In genomic region chr2:43818761-43819160, GRCh38 we compare ENCODE assay signal across 11 cellular contexts. TPM values are rescaled to one million over a fixed set of nuclear protein-coding genes. Genes with fewer than 3 reads are reported as not detected.
DNase-seq lines count a peak whose midpoint lies in the region; ATAC-seq and TF ChIP-seq lines count a peak whose summit lies in the region.
"Had no signal": no experiment of that assay in that cellular context is flagged by ENCODE, and none has a peak within 500 bp of the region (broad histone marks: within the 10 kb centered on the region; RNA-seq: fewer than 3 reads in every experiment).

No MANE protein-coding gene starts in this region.

- H3K4me1 ChIP-seq in mucosa of descending colon (ENCODE audit: low read depth), result peaks cover 11% of the 10 kb centered on the region

- CTCF ChIA-PET in Calu3 (lab: Charles Lee), result interaction anchor here (0.5 kb wide), 1 partner anchor 182 kb away, joined by 5 read pairs; no protein-coding TSS in a partner anchor

- peaks cover 6% of the 10 kb centered on the region for H3K9me3 Mint-ChIP-seq in Calu3 (ENCODE audit: low read depth, unreplicated experiment)
- H3K9me3 Mint-ChIP-seq in activated T-helper 2 cell treated with anti-CD3 and anti-CD28 coated beads, Interferon-gamma antibody, Interleukin-2, Interleukin-4, amounts not matched to agents 10 μg/mL and 5 μg/mL and 100 μg/mL, durations not matched to agents 14 hours and 24 hours and 36 hours, result peaks cover 7% of the 10 kb centered on the region
- no peaks in the 10 kb centered on the region for H3K9me3 Mint-ChIP-seq in activated CD4-positive, alpha-beta T cell treated with anti-CD3 and anti-CD28 coated beads, Interleukin-2, amount 10 ng/mL, durations not matched to agents 24 days and 14 days

- peak overlapping the region; percentile 44 for H3K4me3 Mint-ChIP-seq in Calu3 (ENCODE audit: low read depth, unreplicated experiment)
- H3K4me3 Mint-ChIP-seq in activated T-helper 2 cell treated with anti-CD3 and anti-CD28 coated beads, Interferon-gamma antibody, Interleukin-2, Interleukin-4, amounts not matched to agents 10 μg/mL and 5 μg/mL and 100 μg/mL, durations not matched to agents 14 hours and 24 hours and 36 hours (ENCODE audit: low read depth), result no peak overlapping the region
- H3K4me3 Mint-ChIP-seq in activated CD4-positive, alpha-beta T cell treated with anti-CD3 and anti-CD28 coated beads, Interleukin-2, amount 10 ng/mL, durations not matched to agents 24 days and 14 days, result no peak overlapping the region

- peaks cover 47% of the 10 kb centered on the region for H3K4me1 Mint-ChIP-seq in Calu3 (ENCODE audit: low read depth, unreplicated experiment)
- H3K4me1 Mint-ChIP-seq in activated T-helper 2 cell treated with anti-CD3 and anti-CD28 coated beads, Interferon-gamma antibody, Interleukin-2, Interleukin-4, amounts not matched to agents 10 μg/mL and 5 μg/mL and 100 μg/mL, durations not matched to agents 14 hours and 24 hours and 36 hours (ENCODE audit: low read depth), result peaks cover 10% of the 10 kb centered on the region
- H3K4me1 Mint-ChIP-seq in activated CD4-positive, alpha-beta T cell treated with anti-CD3 and anti-CD28 coated beads, Interleukin-2, amount 10 ng/mL, durations not matched to agents 24 days and 14 days, result no peaks in the 10 kb centered on the region

- H3K36me3 Mint-ChIP-seq in Calu3 (ENCODE audit: insufficient read depth, unreplicated experiment), result peaks cover 9% of the 10 kb centered on the region
- peaks cover 8% of the 10 kb centered on the region for H3K36me3 Mint-ChIP-seq in activated T-helper 2 cell treated with anti-CD3 and anti-CD28 coated beads, Interferon-gamma antibody, Interleukin-2, Interleukin-4, amounts not matched to agents 10 μg/mL and 5 μg/mL and 100 μg/mL, durations not matched to agents 14 hours and 24 hours and 36 hours (ENCODE audit: low read depth)
- no peaks in the 10 kb centered on the region for H3K36me3 Mint-ChIP-seq in activated CD4-positive, alpha-beta T cell treated with anti-CD3 and anti-CD28 coated beads, Interleukin-2, amount 10 ng/mL, durations not matched to agents 24 days and 14 days (ENCODE audit: low read depth)

- no peaks in the 10 kb centered on the region for H3K27me3 Mint-ChIP-seq in Calu3 (ENCODE audit: unreplicated experiment)
- H3K27me3 Mint-ChIP-seq in activated T-helper 2 cell treated with anti-CD3 and anti-CD28 coated beads, Interferon-gamma antibody, Interleukin-2, Interleukin-4, amounts not matched to agents 10 μg/mL and 5 μg/mL and 100 μg/mL, durations not matched to agents 14 hours and 24 hours and 36 hours (ENCODE audit: low read depth), result no peaks in the 10 kb centered on the region
- peaks cover 16% of the 10 kb centered on the region for H3K27me3 Mint-ChIP-seq in activated CD4-positive, alpha-beta T cell treated with anti-CD3 and anti-CD28 coated beads, Interleukin-2, amount 10 ng/mL, durations not matched to agents 24 days and 14 days

- H3K4me3 ChIP-seq in mucosa of descending colon, result no peak overlapping the region
- H3K4me3 ChIP-seq: skin epidermis had no signal

- no peaks in the 10 kb centered on the region for H3K36me3 ChIP-seq in mucosa of descending colon (ENCODE audit: low read depth)

- TF ChIP-seq CTCF in Calu3 (IDR thresholded peaks at IDR 0.05; ENCODE audit: unreplicated experiment) (no peak), mucosa of descending colon (IDR thresholded peaks at IDR 0.05) (no peak)

- peak; percentile 76 for DNase-seq in Calu3
- peak; percentile 70 for DNase-seq in HT1080 (ENCODE audit: low read depth)
- DNase-seq in activated T-helper 2 cell treated with anti-CD3 and anti-CD28 coated beads, Interferon-gamma antibody, Interleukin-2, Interleukin-4, amounts not matched to agents 10 μg/mL and 5 μg/mL and 100 μg/mL, durations not matched to agents 14 hours and 24 hours and 36 hours (ENCODE audit: low spot score), result no peak
- DNase-seq in mucosa of descending colon, result peak; percentile 72 to 83 (median 79)
- DNase-seq in NCI-H524 treated with DMSO at 0.1 percent for 48 hours (lab: John Stamatoyannopoulos, UW), result no peak
- no peak for DNase-seq in effector CD8-positive, alpha-beta T cell (lab: John Stamatoyannopoulos, UW)
- no peak for DNase-seq in activated CD4-positive, alpha-beta T cell treated with anti-CD3 and anti-CD28 coated beads, Interleukin-2, amount 10 ng/mL, durations not matched to agents 24 days and 14 days
- DNase-seq: NCI-H2171 had no signal

- BruUV-seq in Calu3 (replicated peaks; lab: Mats Ljungman, UMichigan), result no TSS peak

- intact Hi-C loops in Calu3 (cut with micrococcal nuclease; ENCODE audit: unreplicated experiment), result no loop called here
- intact Hi-C loops in activated T-helper 2 cell treated with anti-CD3 and anti-CD28 coated beads, Interferon-gamma antibody, Interleukin-2, Interleukin-4, amounts not matched to agents 10 μg/mL and 5 μg/mL and 100 μg/mL, durations not matched to agents 14 hours and 24 hours and 36 hours (cut with micrococcal nuclease), result loop anchor here (5.0 kb wide), 1 partner anchor 41 kb away; no protein-coding TSS in a partner anchor
- intact Hi-C loops in mucosa of descending colon (cut with DNase I, micrococcal nuclease), result no loop called here
- intact Hi-C loops in activated CD4-positive, alpha-beta T cell treated with anti-CD3 and anti-CD28 coated beads, Interleukin-2, amount 10 ng/mL, durations not matched to agents 24 days and 14 days (cut with micrococcal nuclease), result no loop called here

- ATAC-seq in mucosa of descending colon, result peak; percentile 93
- ATAC-seq in HG02610 (IDR thresholded peaks at IDR 0.05; ENCODE audit: unreplicated experiment), result no peak

- H3K9me3 ChIP-seq in mucosa of descending colon, result no peaks in the 10 kb centered on the region

- H3K27ac Mint-ChIP-seq in Calu3 (ENCODE audit: unreplicated experiment), result peak overlapping the region; percentile 8
- H3K27ac Mint-ChIP-seq in activated T-helper 2 cell treated with anti-CD3 and anti-CD28 coated beads, Interferon-gamma antibody, Interleukin-2, Interleukin-4, amounts not matched to agents 10 μg/mL and 5 μg/mL and 100 μg/mL, durations not matched to agents 14 hours and 24 hours and 36 hours, result peak overlapping the region; percentile 24
- H3K27ac Mint-ChIP-seq in activated CD4-positive, alpha-beta T cell treated with anti-CD3 and anti-CD28 coated beads, Interleukin-2, amount 10 ng/mL, durations not matched to agents 24 days and 14 days, result no peak overlapping the region

RNA-seq across cellular contexts. Expression of gene ABCG5, which starts 19.9 kb away (rescaled TPM):
- total RNA-seq in Calu3 (2022) (0.66 and 1.0 TPM in 2 replicates), mucosa of descending colon (under 1 TPM in 1 of 3 donors, not detected in 2; 0.22 TPM)
- not detected in 2 replicates for total RNA-seq in HT1080 (2014; rRNA removed; shearing (Covaris generic))
- polyA plus RNA-seq in HT1080 (2015; cell fraction: cytosol; rRNA removed), result not detected in 2 replicates
- not detected in 2 replicates for polyA plus RNA-seq in HT1080 (2015; cell fraction: nucleus; rRNA removed)
- total RNA-seq in activated T-helper 2 cell treated with anti-CD3 and anti-CD28 coated beads, Interferon-gamma antibody, Interleukin-2, Interleukin-4, amounts not matched to agents 10 μg/mL and 5 μg/mL and 100 μg/mL, durations not matched to agents 14 hours and 24 hours and 36 hours, result 0.14 TPM in 2 replicates
- total RNA-seq in activated CD4-positive, alpha-beta T cell treated with anti-CD3 and anti-CD28 coated beads, Interleukin-2, amount 10 ng/mL, durations not matched to agents 24 days and 14 days, result not detected in 2 replicates
- total RNA-seq: urinary bladder had no signal
- polyA plus RNA-seq: urinary bladder had no signal

RNA-seq across cellular contexts. Expression of gene ABCG8, which starts 20.0 kb away (rescaled TPM):
- total RNA-seq in Calu3 (2022) (1.4 and 1.6 TPM in 2 replicates), mucosa of descending colon (under 1 TPM; 0.06 to 0.87 (median 0.49) TPM)
- not detected in 2 replicates for total RNA-seq in HT1080 (2014; rRNA removed; shearing (Covaris generic))
- not detected in 2 replicates for polyA plus RNA-seq in HT1080 (2015; cell fraction: cytosol; rRNA removed)
- polyA plus RNA-seq in HT1080 (2015; cell fraction: nucleus; rRNA removed), result not detected in 2 replicates
- total RNA-seq in activated T-helper 2 cell treated with anti-CD3 and anti-CD28 coated beads, Interferon-gamma antibody, Interleukin-2, Interleukin-4, amounts not matched to agents 10 μg/mL and 5 μg/mL and 100 μg/mL, durations not matched to agents 14 hours and 24 hours and 36 hours, result 0.23 TPM in 2 replicates
- total RNA-seq in activated CD4-positive, alpha-beta T cell treated with anti-CD3 and anti-CD28 coated beads, Interleukin-2, amount 10 ng/mL, durations not matched to agents 24 days and 14 days, result not detected in 2 replicates
- total RNA-seq: urinary bladder had no signal

RNA-seq across cellular contexts. Expression of gene DYNC2LI1, which starts 44.9 kb away (rescaled TPM):
- total RNA-seq in Calu3 (2022) (20.0 and 24.0 TPM in 2 replicates), mucosa of descending colon (10 to 100 TPM; 15.3 to 19.0 (median 18.1) TPM)
- 4.8 and 7.5 TPM in 2 replicates for total RNA-seq in HT1080 (2014; rRNA removed; shearing (Covaris generic))
- polyA plus RNA-seq in HT1080 (2015; cell fraction: cytosol; rRNA removed), result 10.0 and 13.6 TPM in 2 replicates
- polyA plus RNA-seq in HT1080 (2015; cell fraction: nucleus; rRNA removed), result 25.1 and 29.7 TPM in 2 replicates
- 67.7 and 71.6 TPM in 2 replicates for total RNA-seq in activated T-helper 2 cell treated with anti-CD3 and anti-CD28 coated beads, Interferon-gamma antibody, Interleukin-2, Interleukin-4, amounts not matched to agents 10 μg/mL and 5 μg/mL and 100 μg/mL, durations not matched to agents 14 hours and 24 hours and 36 hours
- total RNA-seq in activated CD4-positive, alpha-beta T cell treated with anti-CD3 and anti-CD28 coated beads, Interleukin-2, amount 10 ng/mL, durations not matched to agents 24 days and 14 days, result 9.8 and 10.8 TPM in 2 replicates

Comparison
In these comparisons a context has a peak if more than half of its experiments do, and no peak if none do; other contexts are left out.
1. DNase-seq: peak in Calu3 (single experiment), HT1080 (single experiment) and mucosa of descending colon (3 of 3); none in activated T-helper 2 cell treated with anti-CD3 and anti-CD28 coated beads, Interferon-gamma antibody, Interleukin-2, Interleukin-4, amounts not matched to agents 10 μg/mL and 5 μg/mL and 100 μg/mL, durations not matched to agents 14 hours and 24 hours and 36 hours (single experiment), NCI-H524 treated with DMSO at 0.1 percent for 48 hours (single experiment), effector CD8-positive, alpha-beta T cell (single experiment) and activated CD4-positive, alpha-beta T cell treated with anti-CD3 and anti-CD28 coated beads, Interleukin-2, amount 10 ng/mL, durations not matched to agents 24 days and 14 days (single experiment).